ENCODE assay signal across 1 cellular context in the genomic region with DNA sequence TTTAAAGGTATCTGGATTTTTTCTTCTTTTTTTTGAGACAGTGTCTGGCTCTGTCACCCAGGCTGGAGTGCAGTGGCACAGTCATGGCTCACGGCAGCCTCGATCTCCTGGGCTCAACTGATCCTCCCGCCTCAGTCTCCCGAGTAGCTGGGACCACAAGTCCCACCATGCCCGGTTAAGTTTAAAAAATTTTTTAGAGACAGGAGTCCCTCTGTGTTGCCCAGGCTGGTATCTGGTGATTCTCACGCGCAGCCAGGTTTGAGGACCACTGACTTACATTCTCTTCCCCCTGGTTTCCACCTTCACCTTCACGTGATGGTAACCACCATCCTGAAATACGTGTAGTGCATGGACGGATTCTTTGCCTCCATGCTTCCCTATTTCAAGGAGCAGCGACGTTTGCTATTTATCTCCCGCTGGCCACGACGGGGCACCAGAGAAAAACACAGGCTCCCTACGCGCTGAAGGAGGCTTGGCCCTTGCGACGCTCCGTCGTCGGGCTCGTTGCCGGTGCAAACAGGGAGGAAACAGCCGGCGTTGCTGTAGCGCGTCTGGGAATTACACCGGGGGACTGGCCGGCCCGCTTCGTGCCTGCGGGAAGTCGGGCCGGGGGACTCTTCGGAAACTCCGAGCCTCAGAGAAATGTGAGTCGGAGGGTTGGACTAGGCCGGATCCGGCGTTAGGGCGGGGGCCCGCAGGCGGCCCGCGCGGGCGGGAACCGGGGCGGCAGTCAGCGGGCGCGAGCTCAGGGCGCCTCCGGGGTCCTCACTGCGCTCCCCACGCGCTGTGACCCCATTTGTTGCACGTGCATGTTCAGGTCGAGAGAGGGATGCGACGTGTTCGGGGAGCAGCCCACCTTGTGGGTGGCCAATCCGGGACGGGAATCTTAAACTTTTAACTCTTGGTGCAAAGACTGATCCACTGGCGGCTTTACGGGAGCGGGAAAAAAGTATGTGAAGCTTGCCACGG.
A peak's percentile ranks its signal among the peaks of the same experiment; 100 is the strongest.
TF ChIP-seq lines count a peak whose summit lies in the region.

A gene with protein sequence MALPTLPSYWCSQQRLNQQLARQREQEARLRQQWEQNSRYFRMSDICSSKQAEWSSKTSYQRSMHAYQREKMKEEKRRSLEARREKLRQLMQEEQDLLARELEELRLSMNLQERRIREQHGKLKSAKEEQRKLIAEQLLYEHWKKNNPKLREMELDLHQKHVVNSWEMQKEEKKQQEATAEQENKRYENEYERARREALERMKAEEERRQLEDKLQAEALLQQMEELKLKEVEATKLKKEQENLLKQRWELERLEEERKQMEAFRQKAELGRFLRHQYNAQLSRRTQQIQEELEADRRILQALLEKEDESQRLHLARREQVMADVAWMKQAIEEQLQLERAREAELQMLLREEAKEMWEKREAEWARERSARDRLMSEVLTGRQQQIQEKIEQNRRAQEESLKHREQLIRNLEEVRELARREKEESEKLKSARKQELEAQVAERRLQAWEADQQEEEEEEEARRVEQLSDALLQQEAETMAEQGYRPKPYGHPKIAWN (plus strand): TSS at position 492 of the 969 bp plus-strand sequence. CDS start 2,753 bp downstream, outside the sequence.

TF ChIP-seq in K562, 482 proteins besides CTCF, POLR2A, EP300 and RAD21 (continued from another document and continues in another):
- TF ChIP-seq NBN (IDR thresholded peaks at IDR 0.05; ENCODE audit: low read depth) (peak; percentile 76), SIRT6 (IDR thresholded peaks at IDR 0.05; ENCODE audit: low read depth, low read length) (no peak), PML (IDR thresholded peaks at IDR 0.05; ENCODE audit: low read length) (peak; percentile 56; the same call in 1 of the 2 replicates), CXXC5 (CRISPR knock-in tag; IDR thresholded peaks at IDR 0.05) (peak; percentile 88), NCOA4 (IDR thresholded peaks at IDR 0.05; ENCODE audit: partially characterized antibody) (no peak), KAT8 (IDR thresholded peaks at IDR 0.05; ENCODE audit: low read depth) (no peak), ZFP36 (IDR thresholded peaks at IDR 0.05; ENCODE audit: low read depth, low read length, partially characterized antibody) (no peak), XRCC5 (IDR thresholded peaks at IDR 0.05; ENCODE audit: low read depth, low read length) (peak; percentile 60; the same call in 1 of the 2 replicates), NCOA2 (IDR thresholded peaks at IDR 0.05; ENCODE audit: partially characterized antibody in 2 of 2) (peak in 1 of 2 experiments; percentile 66), HDAC8 (tag; IDR thresholded peaks at IDR 0.05) (no peak), ZNF77 (CRISPR knock-in tag; IDR thresholded peaks at IDR 0.05) (no peak), KLF13 (tag; IDR thresholded peaks at IDR 0.05; ENCODE audit: borderline replicate concordance, low read depth) (peak; percentile 49; the same call in 1 of the 2 replicates), TRIM24 (IDR thresholded peaks at IDR 0.05) (no peak), PCBP1 (IDR thresholded peaks at IDR 0.05; ENCODE audit: low read depth, low read length, poor library complexity, severe bottlenecking) (no peak), MAZ (CRISPR knock-in tag; conservative IDR thresholded peaks at IDR 0.05 in 1 of 2, IDR thresholded peaks at IDR 0.05 in 1 of 2) (peak; percentile 66 to 71), TAL1 (IDR thresholded peaks at IDR 0.05) (no peak), ZNF445 (CRISPR knock-in tag; IDR thresholded peaks at IDR 0.05; ENCODE audit: low read depth) (no peak), CBFA2T3 (IDR thresholded peaks at IDR 0.05) (no peak), MCM5 (IDR thresholded peaks at IDR 0.05; ENCODE audit: low read depth) (no peak), PYGO2 (tag; IDR thresholded peaks at IDR 0.05) (no peak), CCNT2 (IDR thresholded peaks at IDR 0.05; ENCODE audit: borderline replicate concordance, extremely low read depth, insufficient read length, low read depth, low read length) (peak; percentile 38), NFIX (CRISPR knock-in tag; IDR thresholded peaks at IDR 0.05; ENCODE audit: low read depth) (no peak), ZNF23 (CRISPR knock-in tag; IDR thresholded peaks at IDR 0.05) (no peak), THRAP3 (IDR thresholded peaks at IDR 0.05; ENCODE audit: borderline replicate concordance) (no peak), NFE2L1 (tag; IDR thresholded peaks at IDR 0.05; ENCODE audit: borderline replicate concordance, low read depth) (no peak), KLF10 (CRISPR knock-in tag; IDR thresholded peaks at IDR 0.05) (no peak), RNF2 (IDR thresholded peaks at IDR 0.05) (no peak; the same call in 1 of the 2 replicates), ERF (CRISPR knock-in tag; IDR thresholded peaks at IDR 0.05) (no peak), TOE1 (IDR thresholded peaks at IDR 0.05; ENCODE audit: borderline replicate concordance) (peak; percentile 79), TOE1 (CRISPR knock-in tag; IDR thresholded peaks at IDR 0.05; ENCODE audit: borderline replicate concordance, low read depth) (no peak), SP2 (IDR thresholded peaks at IDR 0.05; ENCODE audit: extremely low read depth, low read depth, low read length, poor library complexity, severe bottlenecking) (no peak), EP400 (IDR thresholded peaks at IDR 0.05) (peak; percentile 84), FOXP1 (CRISPR knock-in tag; IDR thresholded peaks at IDR 0.05) (peak; percentile 86; the same call in 1 of the 2 replicates)
- TF ChIP-seq, protein P1, sequence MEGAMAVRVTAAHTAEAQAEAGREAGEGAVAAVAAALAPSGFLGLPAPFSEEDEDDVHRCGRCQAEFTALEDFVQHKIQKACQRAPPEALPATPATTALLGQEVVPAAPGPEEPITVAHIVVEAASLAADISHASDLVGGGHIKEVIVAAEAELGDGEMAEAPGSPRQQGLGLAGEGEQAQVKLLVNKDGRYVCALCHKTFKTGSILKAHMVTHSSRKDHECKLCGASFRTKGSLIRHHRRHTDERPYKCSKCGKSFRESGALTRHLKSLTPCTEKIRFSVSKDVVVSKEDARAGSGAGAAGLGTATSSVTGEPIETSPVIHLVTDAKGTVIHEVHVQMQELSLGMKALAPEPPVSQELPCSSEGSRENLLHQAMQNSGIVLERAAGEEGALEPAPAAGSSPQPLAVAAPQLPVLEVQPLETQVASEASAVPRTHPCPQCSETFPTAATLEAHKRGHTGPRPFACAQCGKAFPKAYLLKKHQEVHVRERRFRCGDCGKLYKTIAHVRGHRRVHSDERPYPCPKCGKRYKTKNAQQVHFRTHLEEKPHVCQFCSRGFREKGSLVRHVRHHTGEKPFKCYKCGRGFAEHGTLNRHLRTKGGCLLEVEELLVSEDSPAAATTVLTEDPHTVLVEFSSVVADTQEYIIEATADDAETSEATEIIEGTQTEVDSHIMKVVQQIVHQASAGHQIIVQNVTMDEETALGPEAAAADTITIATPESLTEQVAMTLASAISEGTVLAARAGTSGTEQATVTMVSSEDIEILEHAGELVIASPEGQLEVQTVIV (CRISPR knock-in tag; IDR thresholded peaks at IDR 0.05; ENCODE audit: borderline replicate concordance), result no peak
- TF ChIP-seq, protein P2, sequence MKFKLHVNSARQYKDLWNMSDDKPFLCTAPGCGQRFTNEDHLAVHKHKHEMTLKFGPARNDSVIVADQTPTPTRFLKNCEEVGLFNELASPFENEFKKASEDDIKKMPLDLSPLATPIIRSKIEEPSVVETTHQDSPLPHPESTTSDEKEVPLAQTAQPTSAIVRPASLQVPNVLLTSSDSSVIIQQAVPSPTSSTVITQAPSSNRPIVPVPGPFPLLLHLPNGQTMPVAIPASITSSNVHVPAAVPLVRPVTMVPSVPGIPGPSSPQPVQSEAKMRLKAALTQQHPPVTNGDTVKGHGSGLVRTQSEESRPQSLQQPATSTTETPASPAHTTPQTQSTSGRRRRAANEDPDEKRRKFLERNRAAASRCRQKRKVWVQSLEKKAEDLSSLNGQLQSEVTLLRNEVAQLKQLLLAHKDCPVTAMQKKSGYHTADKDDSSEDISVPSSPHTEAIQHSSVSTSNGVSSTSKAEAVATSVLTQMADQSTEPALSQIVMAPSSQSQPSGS (CRISPR knock-in tag; IDR thresholded peaks at IDR 0.05), result no peak
- TF ChIP-seq, protein P3, sequence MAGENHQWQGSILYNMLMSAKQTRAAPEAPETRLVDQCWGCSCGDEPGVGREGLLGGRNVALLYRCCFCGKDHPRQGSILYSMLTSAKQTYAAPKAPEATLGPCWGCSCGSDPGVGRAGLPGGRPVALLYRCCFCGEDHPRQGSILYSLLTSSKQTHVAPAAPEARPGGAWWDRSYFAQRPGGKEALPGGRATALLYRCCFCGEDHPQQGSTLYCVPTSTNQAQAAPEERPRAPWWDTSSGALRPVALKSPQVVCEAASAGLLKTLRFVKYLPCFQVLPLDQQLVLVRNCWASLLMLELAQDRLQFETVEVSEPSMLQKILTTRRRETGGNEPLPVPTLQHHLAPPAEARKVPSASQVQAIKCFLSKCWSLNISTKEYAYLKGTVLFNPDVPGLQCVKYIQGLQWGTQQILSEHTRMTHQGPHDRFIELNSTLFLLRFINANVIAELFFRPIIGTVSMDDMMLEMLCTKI (IDR thresholded peaks at IDR 0.05; ENCODE audit: partially characterized antibody), result no peak
- TF ChIP-seq, protein P4, sequence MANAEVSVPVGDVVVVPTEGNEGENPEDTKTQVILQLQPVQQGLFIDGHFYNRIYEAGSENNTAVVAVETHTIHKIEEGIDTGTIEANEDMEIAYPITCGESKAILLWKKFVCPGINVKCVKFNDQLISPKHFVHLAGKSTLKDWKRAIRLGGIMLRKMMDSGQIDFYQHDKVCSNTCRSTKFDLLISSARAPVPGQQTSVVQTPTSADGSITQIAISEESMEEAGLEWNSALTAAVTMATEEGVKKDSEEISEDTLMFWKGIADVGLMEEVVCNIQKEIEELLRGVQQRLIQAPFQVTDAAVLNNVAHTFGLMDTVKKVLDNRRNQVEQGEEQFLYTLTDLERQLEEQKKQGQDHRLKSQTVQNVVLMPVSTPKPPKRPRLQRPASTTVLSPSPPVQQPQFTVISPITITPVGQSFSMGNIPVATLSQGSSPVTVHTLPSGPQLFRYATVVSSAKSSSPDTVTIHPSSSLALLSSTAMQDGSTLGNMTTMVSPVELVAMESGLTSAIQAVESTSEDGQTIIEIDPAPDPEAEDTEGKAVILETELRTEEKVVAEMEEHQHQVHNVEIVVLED (CRISPR knock-in tag; IDR thresholded peaks at IDR 0.05), result peak; percentile 52; the same call in 1 of the 2 replicates
- TF ChIP-seq, protein P5, sequence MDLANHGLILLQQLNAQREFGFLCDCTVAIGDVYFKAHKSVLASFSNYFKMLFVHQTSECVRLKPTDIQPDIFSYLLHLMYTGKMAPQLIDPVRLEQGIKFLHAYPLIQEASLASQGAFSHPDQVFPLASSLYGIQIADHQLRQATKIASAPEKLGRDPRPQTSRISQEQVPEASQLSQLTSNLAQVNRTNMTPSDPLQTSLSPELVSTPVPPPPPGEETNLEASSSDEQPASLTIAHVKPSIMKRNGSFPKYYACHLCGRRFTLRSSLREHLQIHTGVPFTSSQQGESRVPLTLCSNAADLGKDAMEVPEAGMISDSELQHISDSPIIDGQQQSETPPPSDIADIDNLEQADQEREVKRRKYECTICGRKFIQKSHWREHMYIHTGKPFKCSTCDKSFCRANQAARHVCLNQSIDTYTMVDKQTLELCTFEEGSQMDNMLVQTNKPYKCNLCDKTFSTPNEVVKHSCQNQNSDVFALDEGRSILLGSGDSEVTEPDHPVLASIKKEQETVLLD (IDR thresholded peaks at IDR 0.05), result peak; percentile 75
- TF ChIP-seq, protein P6, sequence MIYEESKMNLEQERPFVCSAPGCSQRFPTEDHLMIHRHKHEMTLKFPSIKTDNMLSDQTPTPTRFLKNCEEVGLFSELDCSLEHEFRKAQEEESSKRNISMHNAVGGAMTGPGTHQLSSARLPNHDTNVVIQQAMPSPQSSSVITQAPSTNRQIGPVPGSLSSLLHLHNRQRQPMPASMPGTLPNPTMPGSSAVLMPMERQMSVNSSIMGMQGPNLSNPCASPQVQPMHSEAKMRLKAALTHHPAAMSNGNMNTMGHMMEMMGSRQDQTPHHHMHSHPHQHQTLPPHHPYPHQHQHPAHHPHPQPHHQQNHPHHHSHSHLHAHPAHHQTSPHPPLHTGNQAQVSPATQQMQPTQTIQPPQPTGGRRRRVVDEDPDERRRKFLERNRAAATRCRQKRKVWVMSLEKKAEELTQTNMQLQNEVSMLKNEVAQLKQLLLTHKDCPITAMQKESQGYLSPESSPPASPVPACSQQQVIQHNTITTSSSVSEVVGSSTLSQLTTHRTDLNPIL (CRISPR knock-in tag; IDR thresholded peaks at IDR 0.05), result no peak
- TF ChIP-seq, protein P7, sequence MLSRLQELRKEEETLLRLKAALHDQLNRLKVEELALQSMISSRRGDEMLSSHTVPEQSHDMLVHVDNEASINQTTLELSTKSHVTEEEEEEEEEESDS (CRISPR knock-in tag; IDR thresholded peaks at IDR 0.05), result no peak
- TF ChIP-seq, protein P8, sequence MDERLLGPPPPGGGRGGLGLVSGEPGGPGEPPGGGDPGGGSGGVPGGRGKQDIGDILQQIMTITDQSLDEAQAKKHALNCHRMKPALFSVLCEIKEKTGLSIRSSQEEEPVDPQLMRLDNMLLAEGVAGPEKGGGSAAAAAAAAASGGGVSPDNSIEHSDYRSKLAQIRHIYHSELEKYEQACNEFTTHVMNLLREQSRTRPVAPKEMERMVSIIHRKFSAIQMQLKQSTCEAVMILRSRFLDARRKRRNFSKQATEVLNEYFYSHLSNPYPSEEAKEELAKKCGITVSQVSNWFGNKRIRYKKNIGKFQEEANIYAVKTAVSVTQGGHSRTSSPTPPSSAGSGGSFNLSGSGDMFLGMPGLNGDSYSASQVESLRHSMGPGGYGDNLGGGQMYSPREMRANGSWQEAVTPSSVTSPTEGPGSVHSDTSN (CRISPR knock-in tag; IDR thresholded peaks at IDR 0.05; ENCODE audit: low read depth), result no peak
- TF ChIP-seq, protein P8 (tag; conservative IDR thresholded peaks at IDR 0.05; ENCODE audit: low read depth), result no peak
- TF ChIP-seq, protein P9, sequence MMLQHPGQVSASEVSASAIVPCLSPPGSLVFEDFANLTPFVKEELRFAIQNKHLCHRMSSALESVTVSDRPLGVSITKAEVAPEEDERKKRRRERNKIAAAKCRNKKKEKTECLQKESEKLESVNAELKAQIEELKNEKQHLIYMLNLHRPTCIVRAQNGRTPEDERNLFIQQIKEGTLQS (IDR thresholded peaks at IDR 0.05), result no peak
- TF ChIP-seq, protein P9 (CRISPR knock-in tag; conservative IDR thresholded peaks at IDR 0.05), result no peak
- TF ChIP-seq, protein P10, sequence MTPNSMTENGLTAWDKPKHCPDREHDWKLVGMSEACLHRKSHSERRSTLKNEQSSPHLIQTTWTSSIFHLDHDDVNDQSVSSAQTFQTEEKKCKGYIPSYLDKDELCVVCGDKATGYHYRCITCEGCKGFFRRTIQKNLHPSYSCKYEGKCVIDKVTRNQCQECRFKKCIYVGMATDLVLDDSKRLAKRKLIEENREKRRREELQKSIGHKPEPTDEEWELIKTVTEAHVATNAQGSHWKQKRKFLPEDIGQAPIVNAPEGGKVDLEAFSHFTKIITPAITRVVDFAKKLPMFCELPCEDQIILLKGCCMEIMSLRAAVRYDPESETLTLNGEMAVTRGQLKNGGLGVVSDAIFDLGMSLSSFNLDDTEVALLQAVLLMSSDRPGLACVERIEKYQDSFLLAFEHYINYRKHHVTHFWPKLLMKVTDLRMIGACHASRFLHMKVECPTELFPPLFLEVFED (CRISPR knock-in tag; conservative IDR thresholded peaks at IDR 0.05), result no peak
